20 cellular contexts compared by ENCODE assay signal in genomic region chr6:85096976-85097375, GRCh38.
DNase-seq lines count a peak whose midpoint lies in the region; ATAC-seq and TF ChIP-seq lines count a peak whose summit lies in the region.
"Had no signal": no experiment of that assay in that cellular context is flagged by ENCODE, and none has a peak within 500 bp of the region (broad histone marks: within the 10 kb centered on the region; RNA-seq: fewer than 3 reads in every experiment).

No MANE protein-coding gene starts in this region.

- H3K27ac Mint-ChIP-seq in mesothelial cell of epicardium: no peak overlapping the region

- DNase-seq in ELF-1 (ENCODE audit: low read depth, low spot score) (peak; percentile 34), LHCN-M2 (ENCODE audit: low read depth) (peak; percentile 1), RPMI7951 (ENCODE audit: low read depth) (peak; percentile 52), islet precursor cell (peak; percentile 89), HuH-7 (ENCODE audit: low spot score) (no peak), mesothelial cell of epicardium (ENCODE audit: low spot score in 2 of 2, unreplicated experiment in 2 of 2) (no peak)
- DNase-seq: DMS79, GDM1, KG1, NCI-H1092 treated with DMSO at 0.1 percent for 48 hours, NCI-H146, NCI-H2029 treated with DMSO at 0.1 percent for 48 hours, NCI-H2171, NCI-H446, NCI-H526 treated with DMSO at 0.1 percent for 48 hours, OCI-M1, SHP77 treated with DMSO at 0.1 percent for 48 hours, SK-N-SH had no signal

- H3K4me1 Mint-ChIP-seq in mesothelial cell of epicardium: no peaks in the 10 kb centered on the region

- no peaks in the 10 kb centered on the region for H3K36me3 Mint-ChIP-seq in mesothelial cell of epicardium

- H3K27me3 Mint-ChIP-seq in mesothelial cell of epicardium (ENCODE audit: low read depth): no peaks in the 10 kb centered on the region

- TF ChIP-seq CTCF in mesothelial cell of epicardium (IDR thresholded peaks at IDR 0.05; ENCODE audit: unreplicated experiment): no peak

- no peak overlapping the region for H3K4me3 Mint-ChIP-seq in mesothelial cell of epicardium

- H3K9me3 Mint-ChIP-seq in mesothelial cell of epicardium: peaks cover 61% of the 10 kb centered on the region

- no peak for ATAC-seq in GM18517 (IDR thresholded peaks at IDR 0.05; ENCODE audit: unreplicated experiment)
- ATAC-seq: HepG2 had no signal

Comparison
In these comparisons a context has a peak if more than half of its experiments do, and no peak if none do; other contexts are left out.
1. DNase-seq: peak in ELF-1 (single experiment), LHCN-M2 (single experiment), RPMI7951 (single experiment) and islet precursor cell (single experiment); none in HuH-7 (single experiment) and mesothelial cell of epicardium (0 of 2).